Comparison of ENCODE assay signal across 8 cellular contexts in genomic region chr9:133134419-133135190, GRCh38. TPM values are rescaled to one million over a fixed set of nuclear protein-coding genes. Genes with fewer than 3 reads are reported as not detected.
A peak's percentile ranks its signal among the peaks of the same experiment; 100 is the strongest.
DNase-seq lines count a peak whose midpoint lies in the region; ATAC-seq and TF ChIP-seq lines count a peak whose summit lies in the region.

No MANE protein-coding gene starts in this region.

- intact Hi-C loops in activated CD8-positive, alpha-beta T cell treated with anti-CD3 and anti-CD28 coated beads for 36 hours (cut with micrococcal nuclease), result no loop called here

- H3K27me3 Mint-ChIP-seq in activated CD8-positive, alpha-beta T cell treated with anti-CD3 and anti-CD28 coated beads for 36 hours, result no peaks in the 10 kb centered on the region
- peaks cover 9% of the 10 kb centered on the region for H3K27me3 Mint-ChIP-seq in glutamatergic neuron (ENCODE audit: unreplicated experiment)

- TF ChIP-seq CTCF in HL-60 (IDR thresholded peaks at IDR 0.05; ENCODE audit: insufficient read depth, low read length) (no peak), glutamatergic neuron (IDR thresholded peaks at IDR 0.05; ENCODE audit: partially characterized antibody, unreplicated experiment) (no peak)
- TF ChIP-seq CTCF in activated CD8-positive, alpha-beta T cell treated with anti-CD3 and anti-CD28 coated beads for 36 hours (IDR thresholded peaks at IDR 0.05), result no peak

- peak overlapping the region; percentile 47 for H3K4me3 Mint-ChIP-seq in activated CD8-positive, alpha-beta T cell treated with anti-CD3 and anti-CD28 coated beads for 36 hours
- H3K4me3 Mint-ChIP-seq in glutamatergic neuron (ENCODE audit: unreplicated experiment), result peak overlapping the region; percentile 69

- peaks cover 70% of the 10 kb centered on the region for H3K4me1 Mint-ChIP-seq in activated CD8-positive, alpha-beta T cell treated with anti-CD3 and anti-CD28 coated beads for 36 hours (ENCODE audit: low read depth)
- peaks cover 38% of the 10 kb centered on the region for H3K4me1 Mint-ChIP-seq in glutamatergic neuron (ENCODE audit: low read depth, unreplicated experiment)

- peak; percentile 9 for ATAC-seq in activated CD8-positive, alpha-beta T cell treated with anti-CD3 and anti-CD28 coated beads for 36 hours
- ATAC-seq in GM18868 (IDR thresholded peaks at IDR 0.05; ENCODE audit: unreplicated experiment) (no peak), HG03460 (IDR thresholded peaks at IDR 0.05; ENCODE audit: unreplicated experiment) (no peak)

- H3K27me3 ChIP-seq in HL-60 (ENCODE audit: insufficient read depth, poor library complexity, severe bottlenecking), result no peaks in the 10 kb centered on the region

- H3K4me3 ChIP-seq in HL-60 (replicated peaks; ENCODE audit: insufficient read depth, low read length) (no peak overlapping the region), skin epidermis (no peak overlapping the region)

- CTCF ChIA-PET in activated CD8-positive, alpha-beta T cell treated with anti-CD3 and anti-CD28 coated beads for 36 hours (lab: Charles Lee), result interaction anchor here (0.7 to 12.6 kb wide), 6 partner anchors 12 to 113 kb away, joined by 3 to 177 read pairs (median 3); no protein-coding TSS in a partner anchor

- DNase-seq in HL-60 (ENCODE audit: low read depth in 1 of 2, low spot score in 1 of 2), result no peak
- peak; percentile 55 for DNase-seq in activated CD8-positive, alpha-beta T cell treated with anti-CD3 and anti-CD28 coated beads for 36 hours
- no peak for DNase-seq in glutamatergic neuron
- no peak for DNase-seq in NCI-H187 (lab: John Stamatoyannopoulos, UW)
- DNase-seq in globus pallidus (ENCODE audit: low spot score), result no peak

- H3K36me3 Mint-ChIP-seq in activated CD8-positive, alpha-beta T cell treated with anti-CD3 and anti-CD28 coated beads for 36 hours (ENCODE audit: low read depth), result peaks cover 14% of the 10 kb centered on the region
- peaks cover 7% of the 10 kb centered on the region for H3K36me3 Mint-ChIP-seq in glutamatergic neuron (ENCODE audit: unreplicated experiment)

- H3K9me3 Mint-ChIP-seq in activated CD8-positive, alpha-beta T cell treated with anti-CD3 and anti-CD28 coated beads for 36 hours, result no peaks in the 10 kb centered on the region
- H3K9me3 Mint-ChIP-seq in glutamatergic neuron (ENCODE audit: unreplicated experiment), result peaks cover 17% of the 10 kb centered on the region

- POLR2A ChIA-PET in activated CD8-positive, alpha-beta T cell treated with anti-CD3 and anti-CD28 coated beads for 36 hours (lab: Charles Lee), result interaction anchor here (0.8 to 7.6 kb wide), 8 partner anchors 8 to 215 kb away, joined by 3 to 78 read pairs (median 4); partner anchors contain the start of gene RALGDS

- H3K27ac Mint-ChIP-seq in activated CD8-positive, alpha-beta T cell treated with anti-CD3 and anti-CD28 coated beads for 36 hours, result peak overlapping the region; percentile 93
- H3K27ac Mint-ChIP-seq in glutamatergic neuron (ENCODE audit: unreplicated experiment), result peak overlapping the region; percentile 97

- H3K27ac ChIP-seq in HL-60 (replicated peaks) (peak overlapping the region; percentile 64), skin epidermis (peak overlapping the region; percentile 70 to 100 (median 95))

RNA-seq across cellular contexts. Expression of gene RALGDS, which starts 13.6 kb away (rescaled TPM):
- total RNA-seq in activated CD8-positive, alpha-beta T cell treated with anti-CD3 and anti-CD28 coated beads for 36 hours, result 10 to 100 TPM; 80.5 to 88.2 TPM
- 449 TPM for total RNA-seq in glutamatergic neuron (ENCODE audit: unreplicated experiment)

RNA-seq across cellular contexts. Expression of gene GBGT1, which starts 29.1 kb away (rescaled TPM):
- 1 to 10 TPM; 3.6 to 4.1 TPM for total RNA-seq in activated CD8-positive, alpha-beta T cell treated with anti-CD3 and anti-CD28 coated beads for 36 hours
- total RNA-seq in glutamatergic neuron (ENCODE audit: unreplicated experiment), result 1.3 TPM
